Comparison of ENCODE assay signal across 14 cellular contexts in genomic region chr14:31926652-31927347, GRCh38.
DNase-seq lines count a peak whose midpoint lies in the region; ATAC-seq, FAIRE-seq and TF ChIP-seq lines count a peak whose summit lies in the region.
"Had no signal": no experiment of that assay in that cellular context is flagged by ENCODE, and none has a peak within 500 bp of the region (broad histone marks: within the 10 kb centered on the region; RNA-seq: fewer than 3 reads in every experiment).

No MANE protein-coding gene starts in this region.

- WGBS in pancreas, 2 donors, result 65 to 74% methylated on average over 6 of the region's 6 CpGs

- no peak overlapping the region for H2AFZ ChIP-seq in ACC112 (ENCODE audit: low read length, unreplicated experiment)

- H3K9me3 ChIP-seq in pancreas (no peaks in the 10 kb centered on the region), mucosa of descending colon (no peaks in the 10 kb centered on the region)
- H3K9me3 ChIP-seq: HAP-1, Peyer's patch had no signal

- H3K27ac Mint-ChIP-seq in brain, result peak overlapping the region in 4 of 5 experiments; percentile 35 to 89 (median 86)
- H3K27ac Mint-ChIP-seq: memory B cell, WTC11 had no signal

- intact Hi-C loops in left ventricle myocardium superior (cut with micrococcal nuclease), result no loop called here
- intact Hi-C loops in pancreas (cut with DNase I), result loop anchor here in 1 of 3 donors (10.0 kb wide), 1 partner anchor 318 kb away; no protein-coding TSS in a partner anchor
- intact Hi-C loops in mucosa of descending colon (cut with DNase I, micrococcal nuclease), result loop anchor here in 1 of 2 donors (5.0 kb wide), 1 partner anchor 331 kb away; no protein-coding TSS in a partner anchor

- DNase-seq in left ventricle myocardium superior (peak; percentile 63), pancreas (no peak), mucosa of descending colon (no peak), ACHN (no peak), NCI-H748 (lab: John Stamatoyannopoulos, UW; ENCODE audit: unreplicated experiment) (no peak), omental fat pad (ENCODE audit: low spot score) (no peak)
- DNase-seq: activated naive CD4-positive, alpha-beta T cell; Peyer's patch had no signal

- H3K4me3 ChIP-seq in ACC112 (ENCODE audit: low read depth, low read length), result no peak overlapping the region
- H3K4me3 ChIP-seq in pancreas, result no peak overlapping the region
- H3K4me3 ChIP-seq in mucosa of descending colon, result no peak overlapping the region
- H3K4me3 ChIP-seq: HAP-1, Peyer's patch had no signal

- H3K27ac ChIP-seq in ACC112 (ENCODE audit: low read depth, low read length) (peak overlapping the region; percentile 73), pancreas (peak overlapping the region in 2 of 4 donors; percentile 25 to 56)
- H3K27ac ChIP-seq: HL-60 had no signal

- TF ChIP-seq CTCF in brain (conservative IDR thresholded peaks at IDR 0.05) (no peak), pancreas (IDR thresholded peaks at IDR 0.05) (no peak), mucosa of descending colon (IDR thresholded peaks at IDR 0.05) (no peak), omental fat pad (IDR thresholded peaks at IDR 0.05) (no peak)

- H3K4me1 Mint-ChIP-seq in brain, result peaks cover 35% of the 10 kb centered on the region

- H3K4me1 ChIP-seq in ACC112 (ENCODE audit: control insufficient read depth, insufficient read depth, low read length, unreplicated experiment) (peaks cover 32% of the 10 kb centered on the region), pancreas (no peaks in the 10 kb centered on the region), mucosa of descending colon (ENCODE audit: low read depth) (peaks cover 5% of the 10 kb centered on the region)

- H3K36me3 ChIP-seq in ACC112 (ENCODE audit: insufficient read depth, low read length) (no peaks in the 10 kb centered on the region), pancreas (no peaks in the 10 kb centered on the region), mucosa of descending colon (ENCODE audit: low read depth) (no peaks in the 10 kb centered on the region)
- H3K36me3 ChIP-seq: HAP-1, Peyer's patch had no signal

- H3K79me2 ChIP-seq in ACC112 (ENCODE audit: control insufficient read depth, insufficient read depth, low read length, unreplicated experiment), result no peaks in the 10 kb centered on the region

- no peak for FAIRE-seq in pancreas (lab: Jason Lieb, UNC)

- H3K4me3 Mint-ChIP-seq in brain, result peak overlapping the region in 2 of 5 experiments; percentile 14 to 46
- H3K4me3 Mint-ChIP-seq: memory B cell, WTC11 had no signal

- H3K9me3 Mint-ChIP-seq in brain, result peaks cover 0 to 4% (median 0%) of the 10 kb centered on the region in 5 experiments
- H3K9me3 Mint-ChIP-seq: memory B cell, WTC11 had no signal

- in situ Hi-C loops in ACHN (cut with HindIII; ENCODE audit: low pct_ligation_motif_present, low pct_unique_long_range_greater_than_20kb, low sequenced_read_pairs), result no loop called here

- H3K36me3 Mint-ChIP-seq in brain, result no peaks in the 10 kb centered on the region
- H3K36me3 Mint-ChIP-seq: memory B cell, WTC11 had no signal

- H3K27me3 ChIP-seq in ACC112 (ENCODE audit: insufficient read depth, low read length) (no peaks in the 10 kb centered on the region), pancreas (no peaks in the 10 kb centered on the region)
- H3K27me3 ChIP-seq: Peyer's patch had no signal

- no peaks in the 10 kb centered on the region for H3K27me3 Mint-ChIP-seq in brain
- H3K27me3 Mint-ChIP-seq: memory B cell had no signal

- ATAC-seq in left ventricle myocardium superior (peak; percentile 85), pancreas (peak in 3 of 4 donors; percentile 33 to 44 (median 37)), mucosa of descending colon (no peak), omental fat pad (ENCODE audit: low FRiP score) (no peak)

Comparison
In these comparisons a context has a peak if more than half of its experiments do, and no peak if none do; other contexts are left out.
1. ATAC-seq: peak in left ventricle myocardium superior (single experiment) and pancreas (3 of 4); none in mucosa of descending colon (single experiment) and omental fat pad (single experiment).